14 cellular contexts compared by ENCODE assay signal in genomic region chr6:146871613-146872465, GRCh38.
DNase-seq lines count a peak whose midpoint lies in the region; ATAC-seq lines count a peak whose summit lies in the region.
"Had no signal": no experiment of that assay in that cellular context is flagged by ENCODE, and none has a peak within 500 bp of the region (broad histone marks: within the 10 kb centered on the region; RNA-seq: fewer than 3 reads in every experiment).

No MANE protein-coding gene starts in this region.

- H3K4me1 ChIP-seq in mesendoderm (ENCODE audit: control insufficient read depth, low read depth, low read length) = peaks cover 2% of the 10 kb centered on the region

- no peak overlapping the region for H3K4ac ChIP-seq in mesendoderm (ENCODE audit: low read depth, low read length)

- no peak overlapping the region for H3K27ac ChIP-seq in mesendoderm (ENCODE audit: low read depth, low read length)
- H3K27ac ChIP-seq: C4-2B had no signal

- no peaks in the 10 kb centered on the region for H3K79me1 ChIP-seq in mesendoderm (ENCODE audit: low read length)

- no peaks in the 10 kb centered on the region for H3K27me3 ChIP-seq in mesendoderm (ENCODE audit: insufficient read depth, low read length, poor library complexity)

- H3K18ac ChIP-seq in mesendoderm (ENCODE audit: low read length) = no peak overlapping the region

- H4K8ac ChIP-seq in mesendoderm (ENCODE audit: low read depth, low read length) = no peak overlapping the region

- no peak overlapping the region for H3K23ac ChIP-seq in mesendoderm (ENCODE audit: low read length)

- no peak overlapping the region for H2AK5ac ChIP-seq in mesendoderm (ENCODE audit: low read length)

- no peaks in the 10 kb centered on the region for H3K36me3 ChIP-seq in mesendoderm (ENCODE audit: control insufficient read depth, insufficient read depth, low read length)

- H4K5ac ChIP-seq in mesendoderm (ENCODE audit: low read length) = no peak overlapping the region

- H2BK5ac ChIP-seq in mesendoderm (ENCODE audit: low read length) = no peak overlapping the region

- H3K4me3 ChIP-seq in mesendoderm (ENCODE audit: low read length) = no peak overlapping the region

- no peak overlapping the region for H2BK120ac ChIP-seq in mesendoderm (ENCODE audit: low read depth, low read length)

- WGBS in mesendoderm (ENCODE audit: extremely low coverage, insufficient coverage, low lambda C conversion rate) = no CpG with 5 or more reads among the region's 12 CpGs

- H3K56ac ChIP-seq in mesendoderm (ENCODE audit: low read length) = no peak overlapping the region

- H2BK15ac ChIP-seq in mesendoderm (replicated peaks; ENCODE audit: low read depth) = peak overlapping the region; percentile 74

- H3K9ac ChIP-seq in mesendoderm (ENCODE audit: low read length) = no peak overlapping the region

- peak; percentile 22 for DNase-seq in GM03348 (ENCODE audit: low spot score)
- DNase-seq in NCI-H146 (lab: John Stamatoyannopoulos, UW) = peak; percentile 59
- peak; percentile 30 for DNase-seq in amniotic epithelial cell (ENCODE audit: low read depth)
- no peak for DNase-seq in mesendoderm
- DNase-seq in SHP77 (lab: John Stamatoyannopoulos, UW) = no peak
- no peak for DNase-seq in cortex of kidney (lab: John Stamatoyannopoulos, UW)
- DNase-seq in activated naive CD4-positive, alpha-beta T cell treated with Interleukin-2 at 50 U/mL for 16 hours = no peak
- DNase-seq: activated B cell treated with CpG ODN at 0.5 μM for 24 hours; KG1; stimulated activated naive CD4-positive, alpha-beta T cell; SW 1271 had no signal

- no peaks in the 10 kb centered on the region for H3K79me2 ChIP-seq in mesendoderm (ENCODE audit: control insufficient read depth, insufficient read depth, low read length)

- H3K4me2 ChIP-seq in mesendoderm (ENCODE audit: low read length) = no peak overlapping the region

- ATAC-seq in GM18867 (IDR thresholded peaks at IDR 0.05; ENCODE audit: unreplicated experiment) = no peak
- ATAC-seq: sciatic nerve had no signal

Comparison
In these comparisons a context has a peak if more than half of its experiments do, and no peak if none do; other contexts are left out.
1. DNase-seq: peak in GM03348 (single experiment), NCI-H146 (single experiment) and amniotic epithelial cell (single experiment); none in mesendoderm (single experiment), SHP77 (0 of 2), cortex of kidney (single experiment) and activated naive CD4-positive, alpha-beta T cell treated with Interleukin-2 at 50 U/mL for 16 hours (single experiment).